ENCODE assay signal across 9 cellular contexts in genomic region chr15:68620721-68621528, GRCh38. TPM values are rescaled to one million over a fixed set of nuclear protein-coding genes. Genes with fewer than 3 reads are reported as not detected.
DNase-seq lines count a peak whose midpoint lies in the region; ATAC-seq and TF ChIP-seq lines count a peak whose summit lies in the region.
"Had no signal": no experiment of that assay in that cellular context is flagged by ENCODE, and none has a peak within 500 bp of the region (broad histone marks: within the 10 kb centered on the region; RNA-seq: fewer than 3 reads in every experiment).

No MANE protein-coding gene starts in this region.

- no peaks in the 10 kb centered on the region for H3K36me3 Mint-ChIP-seq in osteocyte (ENCODE audit: unreplicated experiment)

- H3K27me3 Mint-ChIP-seq in osteocyte (ENCODE audit: unreplicated experiment) = no peaks in the 10 kb centered on the region

- H3K9me3 Mint-ChIP-seq in osteocyte (ENCODE audit: unreplicated experiment) = no peaks in the 10 kb centered on the region

- H3K4me1 Mint-ChIP-seq in osteocyte (ENCODE audit: unreplicated experiment) = peaks cover 45% of the 10 kb centered on the region

- H3K27ac Mint-ChIP-seq in osteocyte (ENCODE audit: unreplicated experiment) = peak overlapping the region; percentile 93

- ATAC-seq in GM21360 (IDR thresholded peaks at IDR 0.05; ENCODE audit: unreplicated experiment) = no peak
- ATAC-seq: Panc1 had no signal

- TF ChIP-seq CTCF in fibroblast of mammary gland (conservative IDR thresholded peaks at IDR 0.05; ENCODE audit: control insufficient read depth, insufficient read depth, low read depth, low read length) (no peak), osteocyte (IDR thresholded peaks at IDR 0.05) (no peak)

- H3K4me3 Mint-ChIP-seq in osteocyte (ENCODE audit: unreplicated experiment) = peak overlapping the region; percentile 33

- no peak overlapping the region for H3K4me3 ChIP-seq in fibroblast of mammary gland (ENCODE audit: control insufficient read depth, low read depth, low read length)

- DNase-seq in DMS153 treated with DMSO at 0.1 percent for 48 hours (lab: John Stamatoyannopoulos, UW; ENCODE audit: unreplicated experiment) = peak; percentile 49
- DNase-seq in NCI-H774 (lab: John Stamatoyannopoulos, UW) = peak; percentile 42
- peak; percentile 97 for DNase-seq in fibroblast of mammary gland (ENCODE audit: low read depth)
- DNase-seq in osteocyte (ENCODE audit: extremely low spot score, unreplicated experiment) = peak; percentile 92
- DNase-seq in HT-29 (ENCODE audit: low spot score) = no peak
- no peak for DNase-seq in NK-92 treated with Interleukin-12 subunit alpha and Interleukin-12 subunit beta, amount 100 ng/mL, for 24 hours (lab: John Stamatoyannopoulos, UW)
- no peak for DNase-seq in OCI-M2 (lab: John Stamatoyannopoulos, UW; ENCODE audit: unreplicated experiment)

RNA-seq across cellular contexts. Expression of gene CORO2B, which starts 42.1 kb away (rescaled TPM):
- 21.8 and 22.6 TPM in 2 replicates for total RNA-seq in osteocyte
- not detected in 2 replicates for total RNA-seq in HT-29 (2014; rRNA removed; shearing (Covaris generic))

Comparison
In these comparisons a context has a peak if more than half of its experiments do, and no peak if none do; other contexts are left out.
1. DNase-seq: peak in DMS153 treated with DMSO at 0.1 percent for 48 hours (single experiment), NCI-H774 (single experiment), fibroblast of mammary gland (single experiment) and osteocyte (single experiment); none in HT-29 (single experiment), NK-92 treated with Interleukin-12 subunit alpha and Interleukin-12 subunit beta, amount 100 ng/mL, for 24 hours (single experiment) and OCI-M2 (single experiment).
2. RNA of gene CORO2B, which starts 42.1 kb away (total RNA-seq): 21.8 to 22.6 TPM in osteocyte; not detected in HT-29; every median in the first group is over 10 times any median in the second.